ENCODE assay signal across 8 cellular contexts in the genomic region with DNA sequence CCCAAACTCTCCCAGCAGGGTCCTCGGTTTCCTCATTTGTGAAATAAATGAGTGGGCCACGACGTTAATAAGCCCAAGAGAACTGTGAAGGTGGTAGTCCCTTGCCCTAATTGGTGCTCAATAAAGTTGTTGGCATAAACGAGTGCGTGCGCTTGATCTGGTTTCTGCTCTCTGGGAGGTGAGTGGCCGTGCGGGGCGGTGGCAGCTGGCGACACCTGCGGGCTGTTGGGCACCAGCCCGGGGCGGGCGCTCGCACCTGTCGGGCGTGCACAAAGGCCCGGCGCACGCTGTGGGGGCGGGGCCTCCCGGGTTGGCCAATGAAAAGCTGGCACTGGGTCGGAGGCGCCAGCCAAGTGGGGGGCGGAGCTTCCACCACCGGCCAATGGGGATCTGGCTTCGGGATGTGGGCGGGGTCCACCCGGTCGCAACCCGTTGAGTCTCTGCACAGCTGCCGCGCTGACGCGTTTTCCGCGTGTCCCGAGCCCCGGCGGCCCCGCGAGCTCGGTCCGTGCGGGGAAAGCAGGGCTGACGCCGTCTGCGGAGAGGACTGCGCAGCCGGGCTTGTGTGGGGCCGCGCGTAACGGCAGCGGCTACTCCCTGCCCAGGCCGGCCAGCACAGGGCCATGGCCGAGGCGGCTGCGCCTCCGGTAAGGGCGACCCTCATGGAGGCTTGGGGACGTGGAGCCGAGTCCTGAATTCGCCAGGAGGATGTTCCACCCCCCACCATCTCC. TPM values are rescaled to one million over a fixed set of nuclear protein-coding genes. Genes with fewer than 3 reads are reported as not detected.
DNase-seq lines count a peak whose midpoint lies in the region; ATAC-seq and TF ChIP-seq lines count a peak whose summit lies in the region.

No MANE protein-coding gene starts in this region.

- no TSS peak for BruUV-seq in A673 (replicated peaks; lab: Mats Ljungman, UMichigan)

- peaks cover 14% of the 10 kb centered on the region for H3K4me1 ChIP-seq in A673 (ENCODE audit: insufficient read depth, low read length, poor library complexity, severe bottlenecking)

- H3K36me3 Mint-ChIP-seq in activated CD4-positive, alpha-beta T cell treated with anti-CD3 and anti-CD28 coated beads, Interleukin-2, amount 10 ng/mL, durations not matched to agents 24 days and 14 days (ENCODE audit: low read depth) = peaks cover 20% of the 10 kb centered on the region

- H3K27ac ChIP-seq in A673 (ENCODE audit: low read depth, low read length, poor library complexity, severe bottlenecking) = no peak overlapping the region

- H3K9me3 ChIP-seq in A673 (ENCODE audit: low read depth, low read length, poor library complexity, severe bottlenecking) = no peaks in the 10 kb centered on the region

- H3K4me1 Mint-ChIP-seq in activated CD4-positive, alpha-beta T cell treated with anti-CD3 and anti-CD28 coated beads, Interleukin-2, amount 10 ng/mL, durations not matched to agents 24 days and 14 days = peaks cover 32% of the 10 kb centered on the region

- intact Hi-C loops in A673 (cut with micrococcal nuclease; ENCODE audit: unreplicated experiment) = no loop called here
- intact Hi-C loops in activated CD4-positive, alpha-beta T cell treated with anti-CD3 and anti-CD28 coated beads, Interleukin-2, amount 10 ng/mL, durations not matched to agents 24 days and 14 days (cut with micrococcal nuclease) = loop anchor here (1.0 to 10.0 kb wide), 4 partner anchors 22 to 340 kb away; a partner anchor contains a TSS

- no peaks in the 10 kb centered on the region for H3K27me3 Mint-ChIP-seq in activated CD4-positive, alpha-beta T cell treated with anti-CD3 and anti-CD28 coated beads, Interleukin-2, amount 10 ng/mL, durations not matched to agents 24 days and 14 days

- DNase-seq in A673 (ENCODE audit: low spot score) (peak; percentile 94), NCI-H2196 (lab: John Stamatoyannopoulos, UW; ENCODE audit: unreplicated experiment) (peak; percentile 97), cortex of kidney (lab: John Stamatoyannopoulos, UW) (peak; percentile 21), left lobe of liver (ENCODE audit: low spot score) (peak; percentile 89)
- DNase-seq in activated CD4-positive, alpha-beta T cell treated with anti-CD3 and anti-CD28 coated beads, Interleukin-2, amount 10 ng/mL, durations not matched to agents 24 days and 14 days = peak; percentile 100
- peak; percentile 98 to 99 for DNase-seq in stimulated activated CD4-positive, alpha-beta T cell treated with anti-CD3 and anti-CD28 coated beads, Interleukin-2, amount 100 ng/mL, for 24 hours

- CTCF ChIA-PET in A673 (lab: Charles Lee) = interaction anchor here (1.0 to 1.6 kb wide), 2 partner anchors 23 to 25 kb away, joined by 3 to 6 read pairs; a partner anchor contains a TSS

- no peaks in the 10 kb centered on the region for H3K9me3 Mint-ChIP-seq in activated CD4-positive, alpha-beta T cell treated with anti-CD3 and anti-CD28 coated beads, Interleukin-2, amount 10 ng/mL, durations not matched to agents 24 days and 14 days

- no peaks in the 10 kb centered on the region for H3K36me3 ChIP-seq in A673 (ENCODE audit: insufficient read depth, low read length, poor library complexity, severe bottlenecking)

- no peaks in the 10 kb centered on the region for H3K27me3 ChIP-seq in A673 (replicated peaks; ENCODE audit: insufficient read depth, low read depth, low read length, poor library complexity)

- H3K4me3 Mint-ChIP-seq in activated CD4-positive, alpha-beta T cell treated with anti-CD3 and anti-CD28 coated beads, Interleukin-2, amount 10 ng/mL, durations not matched to agents 24 days and 14 days = peak overlapping the region; percentile 83

- POLR2A ChIA-PET in A673 (lab: Charles Lee; ENCODE audit: low non-redundant PET) = interaction anchor here (0.5 to 0.6 kb wide), 3 partner anchors 54 to 662 kb away, joined by 3 to 9 read pairs (median 3); no protein-coding TSS in a partner anchor

- peak; percentile 94 for ATAC-seq in HG03064 (IDR thresholded peaks at IDR 0.05; ENCODE audit: low read depth, unreplicated experiment)
- ATAC-seq in left lobe of liver = peak; percentile 77

- peak overlapping the region; percentile 57 for H3K4me3 ChIP-seq in A673 (ENCODE audit: low read depth, low read length, poor library complexity, severe bottlenecking)

- TF ChIP-seq POLR2A in GM18526 (IDR thresholded peaks at IDR 0.05; ENCODE audit: extremely low read depth, insufficient read length) = peak; percentile 46

- TF ChIP-seq CTCF in A673 (conservative IDR thresholded peaks at IDR 0.05; ENCODE audit: low read depth, low read length) = no peak

- peak overlapping the region; percentile 58 for H3K27ac Mint-ChIP-seq in activated CD4-positive, alpha-beta T cell treated with anti-CD3 and anti-CD28 coated beads, Interleukin-2, amount 10 ng/mL, durations not matched to agents 24 days and 14 days

RNA-seq across cellular contexts. Expression of a gene that starts 23.0 kb away (rescaled TPM):
- total RNA-seq in A673 (2021) (10.8 and 11.3 TPM in 2 replicates), left lobe of liver (5.1 TPM)
- 27.2 and 27.4 TPM in 2 replicates for total RNA-seq in activated CD4-positive, alpha-beta T cell treated with anti-CD3 and anti-CD28 coated beads, Interleukin-2, amount 10 ng/mL, durations not matched to agents 24 days and 14 days

RNA-seq across cellular contexts. Expression of a gene that starts 45.6 kb away (rescaled TPM):
- total RNA-seq in A673 (2021) (12.3 and 16.4 TPM in 2 replicates), left lobe of liver (6.0 TPM)
- 18.0 and 18.7 TPM in 2 replicates for total RNA-seq in activated CD4-positive, alpha-beta T cell treated with anti-CD3 and anti-CD28 coated beads, Interleukin-2, amount 10 ng/mL, durations not matched to agents 24 days and 14 days

Comparison
In these comparisons a context has a peak if more than half of its experiments do, and no peak if none do; other contexts are left out.
1. DNase-seq: peak in every context shown above with its lines; median percentile 100 in activated CD4-positive, alpha-beta T cell treated with anti-CD3 and anti-CD28 coated beads, Interleukin-2, amount 10 ng/mL, durations not matched to agents 24 days and 14 days; 98 in stimulated activated CD4-positive, alpha-beta T cell treated with anti-CD3 and anti-CD28 coated beads, Interleukin-2, amount 100 ng/mL, for 24 hours; 97 in NCI-H2196; 94 in A673; 89 in left lobe of liver; 21 in cortex of kidney.